In the genomic region with DNA sequence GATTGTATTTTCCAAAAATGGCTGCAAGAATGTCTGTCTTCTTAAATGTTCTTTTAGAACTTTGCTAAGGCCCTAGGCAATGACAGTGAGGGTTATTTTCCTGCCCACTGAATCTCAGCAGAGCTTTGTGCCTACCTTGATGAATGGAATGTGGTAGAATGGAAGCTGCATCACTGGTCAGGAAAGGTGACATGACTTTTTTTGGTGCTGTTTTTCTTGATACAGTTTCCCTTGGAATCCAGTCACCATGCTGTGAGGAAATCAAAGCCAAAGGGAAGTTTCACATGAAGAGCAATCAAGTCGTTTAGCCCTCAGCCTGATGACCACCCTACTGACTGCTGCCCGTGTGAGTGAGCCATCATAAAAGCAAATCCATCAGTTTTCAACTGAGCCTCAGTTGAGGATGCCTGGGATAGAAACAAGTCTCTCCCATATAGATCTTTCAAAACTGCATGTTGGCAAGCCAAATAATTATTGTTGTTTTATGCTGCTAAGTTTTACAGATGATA, we compare ENCODE assay signal across 19 cellular contexts.
DNase-seq lines count a peak whose midpoint lies in the region; ATAC-seq and TF ChIP-seq lines count a peak whose summit lies in the region.
"Had no signal": no experiment of that assay in that cellular context is flagged by ENCODE, and none has a peak within 500 bp of the region (broad histone marks: within the 10 kb centered on the region; RNA-seq: fewer than 3 reads in every experiment).

No MANE protein-coding gene starts in this region.

- no peak overlapping the region for H3K27ac ChIP-seq in endodermal cell (ENCODE audit: low read depth, low read length)

- TF ChIP-seq CTCF in endodermal cell (conservative IDR thresholded peaks at IDR 0.05): no peak

- peaks cover 26% of the 10 kb centered on the region for H3K36me3 Mint-ChIP-seq in endodermal cell (ENCODE audit: low read depth)
- H3K36me3 Mint-ChIP-seq: CD4-positive, CD25-positive, alpha-beta regulatory T cell; CD8-positive, alpha-beta memory T cell had no signal

- H3K9me3 ChIP-seq in NT2/D1 (ENCODE audit: insufficient read depth, low read length) (no peaks in the 10 kb centered on the region), endodermal cell (ENCODE audit: control insufficient read depth, low read length) (no peaks in the 10 kb centered on the region)
- H3K9me3 ChIP-seq: BE2C, HAP-1 had no signal

- no peak for ATAC-seq in GM21717 (IDR thresholded peaks at IDR 0.05; ENCODE audit: unreplicated experiment)

- H3K4me1 ChIP-seq in NT2/D1 (ENCODE audit: insufficient read depth, insufficient read length) (no peaks in the 10 kb centered on the region), endodermal cell (ENCODE audit: control insufficient read depth, insufficient read depth, low read length) (no peaks in the 10 kb centered on the region)
- H3K4me1 ChIP-seq: BE2C, HAP-1 had no signal

- peak; percentile 18 for DNase-seq in NT2/D1 (ENCODE audit: low read depth, low spot score)
- DNase-seq in endodermal cell: peak; percentile 49
- peak; percentile 9 for DNase-seq in iPS-NIHi7 (ENCODE audit: extremely low spot score)
- DNase-seq in NCI-H1694 (lab: John Stamatoyannopoulos, UW): no peak
- no peak for DNase-seq in kidney glomerular epithelial cell (lab: John Stamatoyannopoulos, UW)
- DNase-seq: ACHN; BE2C; C1 segment of cervical spinal cord; CD4-positive, CD25-positive, alpha-beta regulatory T cell; CD8-positive, alpha-beta memory T cell; COR-L47; DMS 273 treated with DMSO at 0.1 percent for 48 hours; DMS53; DND-41; EL; GDM1; GOT3 had no signal

- H3K27ac Mint-ChIP-seq in endodermal cell: no peak overlapping the region
- H3K27ac Mint-ChIP-seq: CD4-positive, CD25-positive, alpha-beta regulatory T cell; CD8-positive, alpha-beta memory T cell had no signal

- no peak overlapping the region for H3K4me3 Mint-ChIP-seq in endodermal cell
- H3K4me3 Mint-ChIP-seq: CD4-positive, CD25-positive, alpha-beta regulatory T cell; CD8-positive, alpha-beta memory T cell had no signal

- H3K36me3 ChIP-seq in NT2/D1 (ENCODE audit: insufficient read depth, insufficient read length, low read length) (no peaks in the 10 kb centered on the region), endodermal cell (ENCODE audit: control insufficient read depth, insufficient read depth, low read length) (no peaks in the 10 kb centered on the region)
- H3K36me3 ChIP-seq: BE2C, HAP-1 had no signal

- peaks cover 15% of the 10 kb centered on the region for H3K4me1 Mint-ChIP-seq in endodermal cell
- H3K4me1 Mint-ChIP-seq: CD4-positive, CD25-positive, alpha-beta regulatory T cell; CD8-positive, alpha-beta memory T cell had no signal

- H3K27me3 ChIP-seq in NT2/D1 (ENCODE audit: insufficient read depth, insufficient read length) (no peaks in the 10 kb centered on the region), endodermal cell (ENCODE audit: control insufficient read depth, insufficient read depth, low read length, poor library complexity, severe bottlenecking) (no peaks in the 10 kb centered on the region)
- H3K27me3 ChIP-seq: BE2C had no signal

- H3K4me3 ChIP-seq in NT2/D1 (ENCODE audit: insufficient read length, low read depth) (no peak overlapping the region), endodermal cell (ENCODE audit: low read length) (no peak overlapping the region)
- H3K4me3 ChIP-seq: HAP-1 had no signal

- WGBS in endodermal cell (ENCODE audit: insufficient coverage in 1 of 2, insufficient read length in 1 of 2), 2 experiments: 68 to 71% methylated on average over 1 to 2 of the region's 2 CpGs

- H3K9ac ChIP-seq in NT2/D1 (ENCODE audit: insufficient read length, low read depth) (no peak overlapping the region), endodermal cell (ENCODE audit: extremely low read depth, low read length, poor library complexity, severe bottlenecking) (no peak overlapping the region)

- H3K27me3 Mint-ChIP-seq in endodermal cell (ENCODE audit: insufficient read depth): no peaks in the 10 kb centered on the region
- H3K27me3 Mint-ChIP-seq: CD4-positive, CD25-positive, alpha-beta regulatory T cell had no signal

- H3K9me3 Mint-ChIP-seq in endodermal cell: peaks cover 24% of the 10 kb centered on the region

Comparison
In these comparisons a context has a peak if more than half of its experiments do, and no peak if none do; other contexts are left out.
1. DNase-seq: peak in NT2/D1 (single experiment), endodermal cell (single experiment) and iPS-NIHi7 (single experiment); none in NCI-H1694 (single experiment) and kidney glomerular epithelial cell (single experiment).